Comparison of ENCODE assay signal across 17 cellular contexts in the genomic region with DNA sequence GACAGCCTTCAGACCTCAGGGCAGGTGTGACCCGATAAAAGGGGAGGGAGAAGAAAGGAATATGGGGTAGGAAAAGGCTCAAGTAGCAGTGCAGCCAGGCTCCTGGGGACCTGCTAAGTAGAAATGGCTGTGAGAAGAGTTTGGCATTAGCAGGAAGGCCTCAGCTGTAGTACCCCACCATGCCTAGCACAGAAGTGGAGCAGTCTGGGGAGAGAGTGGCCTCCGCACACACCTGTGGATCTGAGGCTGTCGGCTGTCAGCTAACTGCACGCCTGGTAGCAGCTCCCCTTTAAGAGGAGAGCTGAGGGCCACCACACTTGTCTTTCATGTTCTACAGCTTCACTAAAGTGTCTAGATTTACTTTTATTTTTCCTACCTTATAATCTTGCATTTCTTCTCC. TPM values are rescaled to one million over a fixed set of nuclear protein-coding genes. Genes with fewer than 3 reads are reported as not detected.
DNase-seq lines count a peak whose midpoint lies in the region; ATAC-seq and TF ChIP-seq lines count a peak whose summit lies in the region.
"Had no signal": no experiment of that assay in that cellular context is flagged by ENCODE, and none has a peak within 500 bp of the region (broad histone marks: within the 10 kb centered on the region; RNA-seq: fewer than 3 reads in every experiment).

No MANE protein-coding gene starts in this region.

- no peak overlapping the region for H3K4me3 ChIP-seq in IMR-90 (ENCODE audit: insufficient read depth, low read depth, low read length)
- H3K4me3 ChIP-seq in mesenchymal stem cell (ENCODE audit: insufficient read depth in 1 of 2, low read depth in 1 of 2, low read length in 2 of 2), result no peak overlapping the region
- no peak overlapping the region for H3K4me3 ChIP-seq in psoas muscle
- H3K4me3 ChIP-seq in transverse colon, result no peak overlapping the region
- H3K4me3 ChIP-seq: thoracic aorta had no signal

- CTCF ChIA-PET in IMR-90 (lab: Yijun Ruan, JAX), result no interaction called here

- H3K18ac ChIP-seq in IMR-90 (ENCODE audit: low read depth, low read length) (peak overlapping the region; percentile 42), mesenchymal stem cell (ENCODE audit: low read depth in 1 of 2, low read length in 2 of 2) (no peak overlapping the region)

- dilution Hi-C loops in IMR-90 (cut with HindIII; ENCODE audit: low sequenced_read_pairs, unreplicated experiment), result no loop called here

- ATAC-seq in natural killer cell (peak in 1 of 3 donors; percentile 24), IMR-90 (ENCODE audit: low read depth) (no peak), psoas muscle (no peak)
- ATAC-seq in natural killer cell treated with Interleukin-12 subunit alpha and Interleukin-12 subunit beta and Interleukin-15 and Interleukin-18, amount 100 ng/mL, for 72 hours, result no peak
- ATAC-seq: HCT116, left cardiac atrium had no signal

- H3K56ac ChIP-seq in IMR-90 (ENCODE audit: extremely low read depth, insufficient read depth, low read length), result no peak overlapping the region; the same call in 1 of the 2 replicates

- H3K23ac ChIP-seq in IMR-90 (ENCODE audit: low read depth, low read length), result peak overlapping the region; percentile 40; the same call in 1 of the 2 replicates
- no peak overlapping the region for H3K23ac ChIP-seq in mesenchymal stem cell (ENCODE audit: low read length in 2 of 2)

- H2AFZ ChIP-seq in IMR-90 (replicated peaks; ENCODE audit: low read length, poor library complexity) (peak overlapping the region; percentile 46), mesenchymal stem cell (ENCODE audit: low read depth, low read length) (no peak overlapping the region)

- H3K14ac ChIP-seq in IMR-90 (replicated peaks; ENCODE audit: low read depth, low read length), result peak overlapping the region; percentile 68; the same call in 1 of the 2 replicates
- no peak overlapping the region for H3K14ac ChIP-seq in mesenchymal stem cell (ENCODE audit: low read length in 2 of 2)

- no peak for TF ChIP-seq POLR2A in IMR-90 (IDR thresholded peaks at IDR 0.05; ENCODE audit: low read depth, low read length)
- no peak for TF ChIP-seq POLR2A in transverse colon (IDR thresholded peaks at IDR 0.05)

- no peak overlapping the region for H3K9ac ChIP-seq in IMR-90 (ENCODE audit: low read depth, low read length)
- no peak overlapping the region for H3K9ac ChIP-seq in mesenchymal stem cell (ENCODE audit: low read length)

- no peak for TF ChIP-seq CTCF in natural killer cell (IDR thresholded peaks at IDR 0.05)
- no peak for TF ChIP-seq CTCF in IMR-90 (conservative IDR thresholded peaks at IDR 0.05; ENCODE audit: low read depth, low read length)
- TF ChIP-seq CTCF in psoas muscle (IDR thresholded peaks at IDR 0.05), result no peak
- TF ChIP-seq CTCF in transverse colon (IDR thresholded peaks at IDR 0.05), result no peak

- no peak for TF ChIP-seq EP300 in transverse colon (IDR thresholded peaks at IDR 0.05; ENCODE audit: low read depth)

- 0 out of 3 replicates have a peak overlapping the region, but pooled peaks have one; percentile 54 for H2BK15ac ChIP-seq in IMR-90 (ENCODE audit: low read depth, low read length)
- no peak overlapping the region for H2BK15ac ChIP-seq in mesenchymal stem cell (ENCODE audit: low read depth, poor library complexity, severe bottlenecking)

- H3K27me3 Mint-ChIP-seq in natural killer cell (ENCODE audit: low read depth in 2 of 2), result no peaks in the 10 kb centered on the region
- no peaks in the 10 kb centered on the region for H3K27me3 Mint-ChIP-seq in natural killer cell treated with Interleukin-12 subunit alpha and Interleukin-12 subunit beta and Interleukin-15 and Interleukin-18, amount 100 ng/mL, for 72 hours

- H3K4me3 Mint-ChIP-seq in natural killer cell, result no peak overlapping the region
- no peak overlapping the region for H3K4me3 Mint-ChIP-seq in natural killer cell treated with Interleukin-12 subunit alpha and Interleukin-12 subunit beta and Interleukin-15 and Interleukin-18, amount 100 ng/mL, for 72 hours

- H3K27ac ChIP-seq in IMR-90 (ENCODE audit: insufficient read depth, low read length) (peak overlapping the region; percentile 46; the same call in 1 of the 2 replicates), mesenchymal stem cell (ENCODE audit: low read length, poor library complexity, severe bottlenecking) (no peak overlapping the region), psoas muscle (no peak overlapping the region), transverse colon (no peak overlapping the region)
- H3K27ac ChIP-seq: thoracic aorta had no signal

- peak overlapping the region; percentile 81 for H2AK9ac ChIP-seq in IMR-90 (replicated peaks; ENCODE audit: low read depth, low read length, poor library complexity)

- BruUV-seq in IMR-90 (replicated peaks; lab: Mats Ljungman, UMichigan), result no TSS peak

- H3K27me3 ChIP-seq in IMR-90 (ENCODE audit: control insufficient read depth, insufficient read depth, low read length) (no peaks in the 10 kb centered on the region), mesenchymal stem cell (ENCODE audit: control insufficient read depth in 1 of 2, insufficient read depth in 1 of 2, low read length in 2 of 2) (no peaks in the 10 kb centered on the region), psoas muscle (ENCODE audit: insufficient read depth in 3 of 3, low read length in 2 of 3) (no peaks in the 10 kb centered on the region), transverse colon (no peaks in the 10 kb centered on the region)

- H3K9me3 Mint-ChIP-seq in natural killer cell, result no peaks in the 10 kb centered on the region
- no peaks in the 10 kb centered on the region for H3K9me3 Mint-ChIP-seq in natural killer cell treated with Interleukin-12 subunit alpha and Interleukin-12 subunit beta and Interleukin-15 and Interleukin-18, amount 100 ng/mL, for 72 hours

- no CpG with 5 or more reads among the region's 4 CpGs for WGBS in IMR-90 (ENCODE audit: extremely low coverage in 2 of 2, insufficient read length in 1 of 2), 2 experiments
- WGBS in mesenchymal stem cell, result 95% methylated on average over 4 of the region's 4 CpGs
- WGBS in psoas muscle, 3 donors, result 75 to 94% (median 77%) methylated on average over 4 of the region's 4 CpGs
- WGBS in transverse colon (ENCODE audit: low coverage in 1 of 2), 2 donors, result 82 to 97% methylated on average over 2 to 4 of the region's 4 CpGs

- DNase-seq in natural killer cell (no peak), IMR-90 (no peak), mesenchymal stem cell (no peak), psoas muscle (no peak), transverse colon (no peak), OCI-M2 (lab: John Stamatoyannopoulos, UW; ENCODE audit: unreplicated experiment) (no peak)
- DNase-seq in natural killer cell treated with Interleukin-12 subunit alpha and Interleukin-12 subunit beta and Interleukin-15 and Interleukin-18, amount 100 ng/mL, for 72 hours (ENCODE audit: low spot score), result no peak
- DNase-seq: activated CD4-positive, alpha-beta T cell treated with anti-CD3 and anti-CD28 coated beads, Interleukin-2, amount 50 U/mL, for 1 hour; Caco-2; effector CD8-positive, alpha-beta T cell; Kasumi-1; left cardiac atrium; midbrain; NCI-H187 treated with DMSO at 0.1 percent for 48 hours; retina had no signal

- H4K8ac ChIP-seq in IMR-90 (ENCODE audit: low read depth in 2 of 2, low read length in 2 of 2) (peak overlapping the region in 1 of 2 experiments; percentile 67; a peak in 2 of 4 replicates), mesenchymal stem cell (ENCODE audit: low read length) (no peak overlapping the region)

- peaks cover 6% of the 10 kb centered on the region; the same call in 1 of the 2 replicates for H3K9me1 ChIP-seq in IMR-90 (ENCODE audit: insufficient read depth, low read length)

- peaks cover 31 to 42% of the 10 kb centered on the region in 2 experiments for H3K79me1 ChIP-seq in IMR-90 (ENCODE audit: low read depth in 1 of 2, low read length in 2 of 2)
- peaks cover 3% of the 10 kb centered on the region for H3K79me1 ChIP-seq in mesenchymal stem cell (replicated peaks; ENCODE audit: low read length, poor library complexity, severe bottlenecking)

- H3K36me3 Mint-ChIP-seq in natural killer cell, result no peaks in the 10 kb centered on the region
- H3K36me3 Mint-ChIP-seq in natural killer cell treated with Interleukin-12 subunit alpha and Interleukin-12 subunit beta and Interleukin-15 and Interleukin-18, amount 100 ng/mL, for 72 hours, result no peaks in the 10 kb centered on the region

- H2BK120ac ChIP-seq in IMR-90 (ENCODE audit: low read depth, low read length) (peak overlapping the region; percentile 49), mesenchymal stem cell (ENCODE audit: low read depth, low read length) (no peak overlapping the region)

- H3K36me3 ChIP-seq in IMR-90 (ENCODE audit: control insufficient read depth, insufficient read depth, low read length) (peaks cover 2% of the 10 kb centered on the region), mesenchymal stem cell (ENCODE audit: control insufficient read depth in 1 of 2, insufficient read depth in 2 of 2, low read depth in 1 of 2, low read length in 2 of 2) (no peaks in the 10 kb centered on the region), psoas muscle (ENCODE audit: insufficient read depth in 1 of 2, low read depth in 1 of 2) (no peaks in the 10 kb centered on the region), transverse colon (no peaks in the 10 kb centered on the region)
- H3K36me3 ChIP-seq: thoracic aorta had no signal

- H3K4ac ChIP-seq in IMR-90 (ENCODE audit: low read depth, low read length), result peak overlapping the region; percentile 76
- H3K4ac ChIP-seq in mesenchymal stem cell (ENCODE audit: low read depth in 1 of 2, low read length in 2 of 2), result peak overlapping the region in 1 of 2 experiments; percentile 15

- in situ Hi-C loops in IMR-90 (cut with MboI; ENCODE audit: low sequenced_read_pairs) (no loop called here), transverse colon (cut with MboI; ENCODE audit: low pct_ligation_motif_present in 1 of 4, low pct_unique_long_range_greater_than_20kb in 1 of 4, low sequenced_read_pairs in 3 of 4) (no loop called here)

- H3K4me2 ChIP-seq in IMR-90 (ENCODE audit: low read depth, low read length) (no peak overlapping the region), mesenchymal stem cell (ENCODE audit: low read length, poor library complexity, severe bottlenecking) (no peak overlapping the region)

- H4K5ac ChIP-seq in IMR-90 (ENCODE audit: low read depth, low read length), result peak overlapping the region; percentile 22

- peak overlapping the region; percentile 58 for H2BK20ac ChIP-seq in IMR-90 (ENCODE audit: low read depth, low read length)

- peak overlapping the region; percentile 53 for H2BK5ac ChIP-seq in IMR-90 (ENCODE audit: low read depth, low read length, poor library complexity, severe bottlenecking)
- H2BK5ac ChIP-seq in mesenchymal stem cell (ENCODE audit: low read depth, low read length, poor library complexity, severe bottlenecking), result no peak overlapping the region

- H4K91ac ChIP-seq in IMR-90 (ENCODE audit: insufficient read depth, low read depth, low read length), result peak overlapping the region; percentile 43; the same call in 1 of the 2 replicates
- peak overlapping the region; percentile 9 for H4K91ac ChIP-seq in mesenchymal stem cell (ENCODE audit: low read length)

- no peak for TF ChIP-seq RAD21 in IMR-90 (IDR thresholded peaks at IDR 0.05; ENCODE audit: low read length)

- H2AK5ac ChIP-seq in IMR-90 (ENCODE audit: low read depth, low read length) (peak overlapping the region; percentile 83; the same call in 1 of the 2 replicates), mesenchymal stem cell (ENCODE audit: low read length, severe bottlenecking) (peak overlapping the region; percentile 1)

- peaks cover 36 to 40% of the 10 kb centered on the region in 2 donors for H3K4me1 Mint-ChIP-seq in natural killer cell
- peaks cover 23 to 29% of the 10 kb centered on the region in 2 donors for H3K4me1 Mint-ChIP-seq in natural killer cell treated with Interleukin-12 subunit alpha and Interleukin-12 subunit beta and Interleukin-15 and Interleukin-18, amount 100 ng/mL, for 72 hours (ENCODE audit: low read depth in 2 of 2)

- no peaks in the 10 kb centered on the region for H3K9me3 ChIP-seq in IMR-90 (ENCODE audit: control insufficient read depth, insufficient read depth, low read length)
- no peaks in the 10 kb centered on the region for H3K9me3 ChIP-seq in mesenchymal stem cell (ENCODE audit: control insufficient read depth, low read length)
- H3K9me3 ChIP-seq in psoas muscle, result no peaks in the 10 kb centered on the region
- no peaks in the 10 kb centered on the region for H3K9me3 ChIP-seq in transverse colon
- H3K9me3 ChIP-seq: thoracic aorta had no signal

- no peaks in the 10 kb centered on the region for H4K20me1 ChIP-seq in IMR-90 (ENCODE audit: insufficient read depth, low read length)

- H3K27ac Mint-ChIP-seq in natural killer cell, result peak overlapping the region; percentile 22 to 27
- no peak overlapping the region for H3K27ac Mint-ChIP-seq in natural killer cell treated with Interleukin-12 subunit alpha and Interleukin-12 subunit beta and Interleukin-15 and Interleukin-18, amount 100 ng/mL, for 72 hours

- no peak overlapping the region for H2BK12ac ChIP-seq in mesenchymal stem cell (ENCODE audit: low read length in 2 of 2)

- H3K4me1 ChIP-seq in IMR-90 (ENCODE audit: control insufficient read depth, insufficient read depth, low read length) (peaks cover 13% of the 10 kb centered on the region), mesenchymal stem cell (ENCODE audit: control insufficient read depth, insufficient read depth, low read depth, low read length) (no peaks in the 10 kb centered on the region), psoas muscle (no peaks in the 10 kb centered on the region), transverse colon (peaks cover 0 to 11% (median 0%) of the 10 kb centered on the region in 4 donors)
- H3K4me1 ChIP-seq: Caco-2 had no signal

- POLR2A ChIA-PET in IMR-90 (lab: Charles Lee; ENCODE audit: unreplicated experiment), result no interaction called here

- intact Hi-C loops in natural killer cell (cut with micrococcal nuclease) (no loop called here), IMR-90 (cut with micrococcal nuclease) (no loop called here), psoas muscle (cut with DNase I) (no loop called here), transverse colon (cut with DNase I; ENCODE audit: low total_unique reads) (no loop called here)

RNA-seq across cellular contexts. Expression of a gene that starts 24.5 kb away (rescaled TPM):
- total RNA-seq in natural killer cell (under 1 TPM in 2 of 3 donors, not detected in 1; 0.14 to 0.18 TPM), IMR-90 (2012; rRNA removed) (12.4 and 15.6 TPM in 2 replicates), psoas muscle (1 to 10 TPM; 2.7 to 4.6 (median 4.3) TPM), transverse colon (1 to 10 TPM in 2 of 4 donors, under 1 TPM in 2; 0.40 to 2.2 (median 1.4) TPM)
- total RNA-seq in natural killer cell treated with Interleukin-12 subunit alpha and Interleukin-12 subunit beta and Interleukin-15 and Interleukin-18, amount 100 ng/mL, for 72 hours, result under 1 TPM in 1 of 2 donors, not detected in 1; 0.14 TPM
- polyA plus RNA-seq in IMR-90 (2012; rRNA removed) (7.8 and 8.1 TPM in 2 replicates), psoas muscle (1 to 10 TPM; 1.9 to 2.3 (median 2.0) TPM)
- polyA plus RNA-seq in IMR-90 (2012; cell fraction: cytosol; rRNA removed), result 3.7 and 4.7 TPM in 2 replicates
- 5.4 and 11.0 TPM in 2 replicates for polyA plus RNA-seq in IMR-90 (2012; cell fraction: nucleus; rRNA removed; ENCODE audit: low replicate concordance)
- polyA plus RNA-seq in mesenchymal stem cell (2013, experiment 1 of 2), result 0.98 TPM
- 1.4 TPM for polyA plus RNA-seq in mesenchymal stem cell (2013, experiment 2 of 2)
- total RNA-seq: Caco-2 had no signal

Comparison
In these comparisons a context has a peak if more than half of its experiments do, and no peak if none do; other contexts are left out.
1. H3K27ac Mint-ChIP-seq: peak in natural killer cell (2 of 2); none in natural killer cell treated with Interleukin-12 subunit alpha and Interleukin-12 subunit beta and Interleukin-15 and Interleukin-18, amount 100 ng/mL, for 72 hours (0 of 2).